Comparison of ENCODE assay signal across 17 cellular contexts in the genomic region with DNA sequence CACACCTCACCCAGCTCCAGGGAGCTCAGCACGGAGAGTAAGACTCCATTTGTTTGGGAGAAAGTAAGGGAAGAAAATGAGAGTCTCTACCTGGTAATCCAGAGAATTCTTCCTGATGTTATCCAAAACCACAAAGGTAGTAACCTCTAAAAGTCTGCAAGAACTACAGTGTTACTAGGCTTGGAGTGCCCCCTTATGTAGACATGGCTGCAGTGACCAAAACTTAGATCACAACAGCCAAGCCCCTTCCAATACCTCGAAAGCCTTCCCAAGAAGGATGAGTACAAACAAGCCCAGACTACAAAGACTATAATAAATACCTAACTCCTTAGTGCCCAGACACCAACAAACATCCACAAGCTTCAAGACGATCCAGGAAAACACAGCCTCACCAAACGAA. TPM values are rescaled to one million over a fixed set of nuclear protein-coding genes. Genes with fewer than 3 reads are reported as not detected.
A peak's percentile ranks its signal among the peaks of the same experiment; 100 is the strongest.
DNase-seq lines count a peak whose midpoint lies in the region; ATAC-seq and FAIRE-seq lines count a peak whose summit lies in the region.
"Had no signal": no experiment of that assay in that cellular context is flagged by ENCODE, and none has a peak within 500 bp of the region (broad histone marks: within the 10 kb centered on the region; RNA-seq: fewer than 3 reads in every experiment).

No MANE protein-coding gene starts in this region.

- peaks cover 37% of the 10 kb centered on the region for H3K4me1 Mint-ChIP-seq in activated CD4-positive, alpha-beta T cell treated with anti-CD3 and anti-CD28 coated beads for 36 hours
- H3K4me1 Mint-ChIP-seq in activated T-helper 1 cell treated with anti-CD3 and anti-CD28 coated beads, Interleukin-12 subunit alpha, Interleukin-12 subunit beta, Interleukin-2, Interleukin-4 antibody, amounts not matched to agents 30 ng/mL and 10 ng/mL and 1 ng/mL, durations not matched to agents 14 hours and 24 hours and 36 hours (ENCODE audit: low read depth) = peaks cover 49% of the 10 kb centered on the region

- H3K4me3 Mint-ChIP-seq in activated CD4-positive, alpha-beta T cell treated with anti-CD3 and anti-CD28 coated beads for 36 hours = no peak overlapping the region
- H3K4me3 Mint-ChIP-seq in activated T-helper 1 cell treated with anti-CD3 and anti-CD28 coated beads, Interleukin-12 subunit alpha, Interleukin-12 subunit beta, Interleukin-2, Interleukin-4 antibody, amounts not matched to agents 30 ng/mL and 10 ng/mL and 1 ng/mL, durations not matched to agents 14 hours and 24 hours and 36 hours = no peak overlapping the region

- H3K27me3 ChIP-seq in H7 (ENCODE audit: control insufficient read depth, insufficient read depth, low read length) = peaks cover 5% of the 10 kb centered on the region; the same call in 1 of the 2 replicates
- H3K27me3 ChIP-seq: brain microvascular endothelial cell, SJCRH30 had no signal

- POLR2A ChIA-PET in activated CD4-positive, alpha-beta T cell treated with anti-CD3 and anti-CD28 coated beads for 36 hours (lab: Charles Lee) = interaction anchor here (0.7 kb wide), 1 partner anchor 138 kb away, joined by 3 read pairs; no protein-coding TSS in a partner anchor

- intact Hi-C loops in activated CD4-positive, alpha-beta T cell treated with anti-CD3 and anti-CD28 coated beads for 36 hours (cut with DNase I, micrococcal nuclease) = no loop called here
- intact Hi-C loops in activated T-helper 1 cell treated with anti-CD3 and anti-CD28 coated beads, Interleukin-12 subunit alpha, Interleukin-12 subunit beta, Interleukin-2, Interleukin-4 antibody, amounts not matched to agents 30 ng/mL and 10 ng/mL and 1 ng/mL, durations not matched to agents 14 hours and 24 hours and 36 hours (cut with micrococcal nuclease) = no loop called here

- CTCF ChIA-PET in activated CD4-positive, alpha-beta T cell treated with anti-CD3 and anti-CD28 coated beads for 36 hours (lab: Charles Lee) = interaction anchor here (0.6 to 1.3 kb wide), 4 partner anchors 29 to 104 kb away, joined by 3 to 4 read pairs (median 3); no protein-coding TSS in a partner anchor

- DNase-seq in activated CD4-positive, alpha-beta T cell treated with anti-CD3 and anti-CD28 coated beads for 36 hours = no peak
- no peak for DNase-seq in activated CD4-positive, alpha-beta T cell treated with anti-CD3 and anti-CD28 coated beads for 4 hours
- DNase-seq in H7 (peak; percentile 39), left kidney (ENCODE audit: low read depth, low spot score) (peak; percentile 20), frontal cortex (ENCODE audit: low spot score in 2 of 2) (no peak), AG20443 (ENCODE audit: low spot score) (no peak)
- DNase-seq in activated T-helper 1 cell treated with anti-CD3 and anti-CD28 coated beads, Interleukin-12 subunit alpha, Interleukin-12 subunit beta, Interleukin-2, Interleukin-4 antibody, amounts not matched to agents 30 ng/mL and 10 ng/mL and 1 ng/mL, durations not matched to agents 14 hours and 24 hours and 36 hours (ENCODE audit: low spot score) = no peak
- DNase-seq: activated T-cell treated with anti-CD3 and anti-CD28 coated beads, Interleukin-2, amount 50 U/mL, for 1 hour; brain microvascular endothelial cell; DMS53; left cardiac atrium; naive B cell; NCI-H1694 treated with DMSO at 0.1 percent for 48 hours; NCI-H69; right cardiac atrium had no signal

- H3K27me3 Mint-ChIP-seq in activated CD4-positive, alpha-beta T cell treated with anti-CD3 and anti-CD28 coated beads for 36 hours = no peaks in the 10 kb centered on the region
- no peaks in the 10 kb centered on the region for H3K27me3 Mint-ChIP-seq in activated T-helper 1 cell treated with anti-CD3 and anti-CD28 coated beads, Interleukin-12 subunit alpha, Interleukin-12 subunit beta, Interleukin-2, Interleukin-4 antibody, amounts not matched to agents 30 ng/mL and 10 ng/mL and 1 ng/mL, durations not matched to agents 14 hours and 24 hours and 36 hours (ENCODE audit: insufficient read depth)
- H3K27me3 Mint-ChIP-seq: naive B cell had no signal

- no peaks in the 10 kb centered on the region; the same call in 1 of the 2 replicates for H3K36me3 ChIP-seq in H7 (replicated peaks; ENCODE audit: control insufficient read depth, insufficient read depth, low read length)
- H3K36me3 ChIP-seq: SJCRH30 had no signal

- H3K4me3 ChIP-seq in H7 (ENCODE audit: insufficient read depth, low read depth, low read length) = no peak overlapping the region
- H3K4me3 ChIP-seq: SJCRH30 had no signal

- peak overlapping the region; percentile 55 for H3K27ac Mint-ChIP-seq in activated CD4-positive, alpha-beta T cell treated with anti-CD3 and anti-CD28 coated beads for 36 hours
- H3K27ac Mint-ChIP-seq in activated T-helper 1 cell treated with anti-CD3 and anti-CD28 coated beads, Interleukin-12 subunit alpha, Interleukin-12 subunit beta, Interleukin-2, Interleukin-4 antibody, amounts not matched to agents 30 ng/mL and 10 ng/mL and 1 ng/mL, durations not matched to agents 14 hours and 24 hours and 36 hours = peak overlapping the region; percentile 76

- no peak for ATAC-seq in activated CD4-positive, alpha-beta T cell treated with anti-CD3 and anti-CD28 coated beads for 36 hours
- no peak for ATAC-seq in GM21529 (IDR thresholded peaks at IDR 0.05; ENCODE audit: unreplicated experiment)
- ATAC-seq: left cardiac atrium, right cardiac atrium had no signal

- H3K9me3 Mint-ChIP-seq in activated CD4-positive, alpha-beta T cell treated with anti-CD3 and anti-CD28 coated beads for 36 hours (ENCODE audit: low read depth) = no peaks in the 10 kb centered on the region
- H3K9me3 Mint-ChIP-seq in activated T-helper 1 cell treated with anti-CD3 and anti-CD28 coated beads, Interleukin-12 subunit alpha, Interleukin-12 subunit beta, Interleukin-2, Interleukin-4 antibody, amounts not matched to agents 30 ng/mL and 10 ng/mL and 1 ng/mL, durations not matched to agents 14 hours and 24 hours and 36 hours = no peaks in the 10 kb centered on the region
- H3K9me3 Mint-ChIP-seq: naive B cell had no signal

- H3K36me3 Mint-ChIP-seq in activated CD4-positive, alpha-beta T cell treated with anti-CD3 and anti-CD28 coated beads for 36 hours (ENCODE audit: low read depth) = peaks cover 45% of the 10 kb centered on the region
- H3K36me3 Mint-ChIP-seq in activated T-helper 1 cell treated with anti-CD3 and anti-CD28 coated beads, Interleukin-12 subunit alpha, Interleukin-12 subunit beta, Interleukin-2, Interleukin-4 antibody, amounts not matched to agents 30 ng/mL and 10 ng/mL and 1 ng/mL, durations not matched to agents 14 hours and 24 hours and 36 hours (ENCODE audit: low read depth) = peaks cover 38% of the 10 kb centered on the region

- no peak for FAIRE-seq in frontal cortex (lab: Jason Lieb, UNC)

RNA-seq across cellular contexts. Expression of a gene that starts 4.9 kb away (rescaled TPM):
- total RNA-seq in activated CD4-positive, alpha-beta T cell treated with anti-CD3 and anti-CD28 coated beads for 36 hours = 100 to 1,000 TPM; 179 to 252 TPM
- 9.5 and 17.6 TPM in 2 replicates for total RNA-seq in H7 (2014; rRNA removed; shearing (Covaris generic))
- total RNA-seq in activated T-helper 1 cell treated with anti-CD3 and anti-CD28 coated beads, Interleukin-12 subunit alpha, Interleukin-12 subunit beta, Interleukin-2, Interleukin-4 antibody, amounts not matched to agents 30 ng/mL and 10 ng/mL and 1 ng/mL, durations not matched to agents 14 hours and 24 hours and 36 hours = 155 and 163 TPM in 2 replicates
- 57.9 TPM for total RNA-seq in frontal cortex

RNA-seq across cellular contexts. Expression of a gene that starts 25.2 kb away (rescaled TPM):
- total RNA-seq in activated CD4-positive, alpha-beta T cell treated with anti-CD3 and anti-CD28 coated beads for 36 hours = not detected
- total RNA-seq in H7 (2014; rRNA removed; shearing (Covaris generic)) = not detected in 2 replicates
- total RNA-seq in activated T-helper 1 cell treated with anti-CD3 and anti-CD28 coated beads, Interleukin-12 subunit alpha, Interleukin-12 subunit beta, Interleukin-2, Interleukin-4 antibody, amounts not matched to agents 30 ng/mL and 10 ng/mL and 1 ng/mL, durations not matched to agents 14 hours and 24 hours and 36 hours = not detected in 2 replicates
- not detected for total RNA-seq in frontal cortex
- total RNA-seq: left cardiac atrium, right cardiac atrium had no signal

RNA-seq across cellular contexts. Expression of a gene that starts 32.0 kb away (rescaled TPM):
- total RNA-seq in activated CD4-positive, alpha-beta T cell treated with anti-CD3 and anti-CD28 coated beads for 36 hours = 100 to 1,000 TPM; 124 to 158 TPM
- total RNA-seq in H7 (2014; rRNA removed; shearing (Covaris generic)) = 58.6 and 73.3 TPM in 2 replicates
- total RNA-seq in activated T-helper 1 cell treated with anti-CD3 and anti-CD28 coated beads, Interleukin-12 subunit alpha, Interleukin-12 subunit beta, Interleukin-2, Interleukin-4 antibody, amounts not matched to agents 30 ng/mL and 10 ng/mL and 1 ng/mL, durations not matched to agents 14 hours and 24 hours and 36 hours = 98.2 and 99.6 TPM in 2 replicates
- total RNA-seq in frontal cortex = 39.9 TPM

RNA-seq across cellular contexts. Expression of a gene that starts 34.9 kb away (rescaled TPM):
- under 1 TPM; 0.51 to 0.87 TPM for total RNA-seq in activated CD4-positive, alpha-beta T cell treated with anti-CD3 and anti-CD28 coated beads for 36 hours
- total RNA-seq in H7 (2014; rRNA removed; shearing (Covaris generic)) = 30.3 and 34.6 TPM in 2 replicates
- total RNA-seq in activated T-helper 1 cell treated with anti-CD3 and anti-CD28 coated beads, Interleukin-12 subunit alpha, Interleukin-12 subunit beta, Interleukin-2, Interleukin-4 antibody, amounts not matched to agents 30 ng/mL and 10 ng/mL and 1 ng/mL, durations not matched to agents 14 hours and 24 hours and 36 hours = not detected in 2 replicates
- total RNA-seq in frontal cortex = 7.3 TPM

RNA-seq across cellular contexts. Expression of a gene that starts 47.1 kb away (rescaled TPM):
- total RNA-seq in activated CD4-positive, alpha-beta T cell treated with anti-CD3 and anti-CD28 coated beads for 36 hours = 10 to 100 TPM; 27.6 to 28.7 TPM
- 30.7 and 33.1 TPM in 2 replicates for total RNA-seq in H7 (2014; rRNA removed; shearing (Covaris generic))
- 29.1 and 30.3 TPM in 2 replicates for total RNA-seq in activated T-helper 1 cell treated with anti-CD3 and anti-CD28 coated beads, Interleukin-12 subunit alpha, Interleukin-12 subunit beta, Interleukin-2, Interleukin-4 antibody, amounts not matched to agents 30 ng/mL and 10 ng/mL and 1 ng/mL, durations not matched to agents 14 hours and 24 hours and 36 hours
- 2.0 TPM for total RNA-seq in frontal cortex

Comparison
In these comparisons a context has a peak if more than half of its experiments do, and no peak if none do; other contexts are left out.
1. DNase-seq: peak in H7 (single experiment) and left kidney (single experiment); none in activated CD4-positive, alpha-beta T cell treated with anti-CD3 and anti-CD28 coated beads for 36 hours (single experiment), activated CD4-positive, alpha-beta T cell treated with anti-CD3 and anti-CD28 coated beads for 4 hours (0 of 2), activated T-helper 1 cell treated with anti-CD3 and anti-CD28 coated beads, Interleukin-12 subunit alpha, Interleukin-12 subunit beta, Interleukin-2, Interleukin-4 antibody, amounts not matched to agents 30 ng/mL and 10 ng/mL and 1 ng/mL, durations not matched to agents 14 hours and 24 hours and 36 hours (single experiment), frontal cortex (0 of 2) and AG20443 (single experiment).